8 cellular contexts compared by ENCODE assay signal in the genomic region with DNA sequence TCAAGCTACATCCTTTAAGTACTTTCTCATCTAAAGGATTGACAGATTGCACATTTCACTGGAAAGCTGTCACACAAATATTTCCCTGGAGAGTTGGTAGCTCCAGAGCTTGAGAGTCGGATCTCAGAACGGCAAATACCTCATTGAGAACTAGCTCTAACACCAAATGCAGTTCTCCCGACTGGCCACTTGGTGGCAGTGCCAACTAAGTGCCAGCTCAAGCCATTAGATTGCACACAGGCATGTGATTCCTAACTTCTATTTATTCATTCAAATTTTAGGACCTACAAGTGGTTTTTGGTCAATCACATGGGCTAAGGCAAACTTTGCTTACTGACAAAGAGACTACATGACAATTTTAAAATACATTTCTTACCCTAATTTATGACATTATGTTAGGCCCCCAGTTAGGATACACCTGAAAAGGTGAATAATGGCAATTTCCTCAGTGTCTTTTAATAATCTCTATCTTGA. TPM values are rescaled to one million over a fixed set of nuclear protein-coding genes. Genes with fewer than 3 reads are reported as not detected.
DNase-seq lines count a peak whose midpoint lies in the region; ATAC-seq, FAIRE-seq and TF ChIP-seq lines count a peak whose summit lies in the region.

No MANE protein-coding gene starts in this region.

- H3K4me1 Mint-ChIP-seq in natural killer cell treated with Interleukin-12 subunit alpha and Interleukin-12 subunit beta and Interleukin-15 and Interleukin-18, amount 100 ng/mL, for 72 hours (ENCODE audit: low read depth in 2 of 2), result no peaks in the 10 kb centered on the region

- WGBS in upper lobe of left lung, 2 donors, result 0 to 5% methylated on average over 1 to 3 of the region's 3 CpGs

- no peak overlapping the region for H3K27ac Mint-ChIP-seq in natural killer cell treated with Interleukin-12 subunit alpha and Interleukin-12 subunit beta and Interleukin-15 and Interleukin-18, amount 100 ng/mL, for 72 hours

- TF ChIP-seq CTCF in D721Med (IDR thresholded peaks at IDR 0.05; ENCODE audit: insufficient read depth, missing control alignments), result peak; percentile 92
- peak; percentile 56 to 87 (median 69) for TF ChIP-seq CTCF in upper lobe of left lung (IDR thresholded peaks at IDR 0.05)

- no peak for FAIRE-seq in D721Med (lab: Jason Lieb, UNC)

- no peak for TF ChIP-seq POLR2A in upper lobe of left lung (IDR thresholded peaks at IDR 0.05)

- no peak overlapping the region for H3K4me3 Mint-ChIP-seq in natural killer cell treated with Interleukin-12 subunit alpha and Interleukin-12 subunit beta and Interleukin-15 and Interleukin-18, amount 100 ng/mL, for 72 hours

- no peaks in the 10 kb centered on the region for H3K36me3 Mint-ChIP-seq in natural killer cell treated with Interleukin-12 subunit alpha and Interleukin-12 subunit beta and Interleukin-15 and Interleukin-18, amount 100 ng/mL, for 72 hours

- no peaks in the 10 kb centered on the region for H3K27me3 ChIP-seq in upper lobe of left lung

- no peaks in the 10 kb centered on the region for H3K9me3 Mint-ChIP-seq in natural killer cell treated with Interleukin-12 subunit alpha and Interleukin-12 subunit beta and Interleukin-15 and Interleukin-18, amount 100 ng/mL, for 72 hours

- DNase-seq in D721Med (ENCODE audit: insufficient read length, low spot score), result no peak
- peak; percentile 55 for DNase-seq in NCI-H226
- DNase-seq in activated CD4-positive, alpha-beta T cell treated with anti-CD3 and anti-CD28 coated beads, Interleukin-2, amount 50 U/mL, for 1 hour, result peak; percentile 15
- peak; percentile 65 for DNase-seq in natural killer cell treated with Interleukin-12 subunit alpha and Interleukin-12 subunit beta and Interleukin-15 and Interleukin-18, amount 100 ng/mL, for 72 hours (ENCODE audit: low spot score)
- DNase-seq in upper lobe of left lung, result peak in 1 of 2 donors; percentile 60

- H3K27me3 Mint-ChIP-seq in natural killer cell treated with Interleukin-12 subunit alpha and Interleukin-12 subunit beta and Interleukin-15 and Interleukin-18, amount 100 ng/mL, for 72 hours, result peaks cover 5 to 33% of the 10 kb centered on the region in 2 donors

- no peaks in the 10 kb centered on the region for H3K9me3 ChIP-seq in upper lobe of left lung

- no peaks in the 10 kb centered on the region for H3K36me3 ChIP-seq in upper lobe of left lung

- no peak overlapping the region for H3K4me3 ChIP-seq in upper lobe of left lung

- ATAC-seq in GM19397 (IDR thresholded peaks at IDR 0.05; ENCODE audit: unreplicated experiment) (peak; percentile 97), HG03354 (IDR thresholded peaks at IDR 0.05; ENCODE audit: poor library complexity, severe bottlenecking, unreplicated experiment) (peak; percentile 95), esophagus mucosa (peak; percentile 65), upper lobe of left lung (ENCODE audit: low FRiP score in 2 of 2) (peak; percentile 84 to 85)
- no peak for ATAC-seq in natural killer cell treated with Interleukin-12 subunit alpha and Interleukin-12 subunit beta and Interleukin-15 and Interleukin-18, amount 100 ng/mL, for 72 hours

- no peak overlapping the region for H3K27ac ChIP-seq in upper lobe of left lung

- H3K4me1 ChIP-seq in upper lobe of left lung, result no peaks in the 10 kb centered on the region

- no peak for TF ChIP-seq EP300 in upper lobe of left lung (IDR thresholded peaks at IDR 0.05)

RNA-seq across cellular contexts. Expression of gene MCHR2, which starts 7.9 kb away (rescaled TPM):
- total RNA-seq in esophagus mucosa, result not detected
- total RNA-seq in natural killer cell treated with Interleukin-12 subunit alpha and Interleukin-12 subunit beta and Interleukin-15 and Interleukin-18, amount 100 ng/mL, for 72 hours, result not detected
- total RNA-seq in upper lobe of left lung, result not detected

Comparison
In these comparisons a context has a peak if more than half of its experiments do, and no peak if none do; other contexts are left out.
1. ATAC-seq: peak in GM19397 (single experiment), HG03354 (single experiment), esophagus mucosa (single experiment) and upper lobe of left lung (2 of 2); none in natural killer cell treated with Interleukin-12 subunit alpha and Interleukin-12 subunit beta and Interleukin-15 and Interleukin-18, amount 100 ng/mL, for 72 hours (0 of 2).